In the genomic region with DNA sequence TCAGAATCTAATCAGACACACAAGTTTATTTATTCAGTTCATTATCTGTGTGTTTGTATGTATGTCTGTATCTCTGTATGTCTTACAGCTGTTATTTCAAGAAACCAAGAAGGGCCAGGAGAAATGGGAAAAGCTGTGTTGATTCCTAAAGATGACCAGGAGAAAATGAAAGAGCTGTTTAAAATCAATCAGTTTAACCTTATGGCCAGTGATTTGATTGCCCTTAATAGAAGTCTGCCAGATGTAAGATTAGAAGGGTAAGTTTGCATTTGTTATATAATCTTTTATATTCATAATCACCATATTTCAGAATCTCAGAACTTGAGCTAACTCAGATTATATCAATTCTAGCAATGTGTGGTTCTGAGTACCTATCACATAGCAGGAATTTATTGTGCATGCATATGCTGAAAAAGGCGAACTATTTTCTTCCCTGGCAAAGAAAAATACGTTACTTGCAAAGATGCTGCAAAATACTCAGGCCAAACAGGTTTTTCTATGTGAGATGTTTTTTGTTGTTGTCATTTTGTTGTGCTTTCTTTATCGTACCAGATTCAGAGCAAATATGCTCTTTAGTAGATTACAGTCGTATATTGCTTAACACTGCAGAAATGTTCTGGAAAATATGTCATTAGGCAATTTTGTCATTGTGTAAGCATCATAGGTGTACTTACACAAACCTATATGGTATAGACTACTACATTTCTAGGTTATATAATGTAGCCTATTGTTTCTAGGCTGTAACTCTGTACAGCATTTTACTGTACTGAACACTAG, we compare ENCODE assay signal across 29 cellular contexts.
"Had no signal": no experiment of that assay in that cellular context is flagged by ENCODE, and none has a peak within 500 bp of the region (broad histone marks: within the 10 kb centered on the region; RNA-seq: fewer than 3 reads in every experiment).

No MANE protein-coding gene starts in this region.

- H3K4me1 ChIP-seq: left lung, lower lobe of right lung, pancreas, prostate gland, spleen, suprapubic skin, uterus had no signal

- H3K36me3 Mint-ChIP-seq: immature natural killer cell; naive thymus-derived CD8-positive, alpha-beta T cell; stimulated activated effector memory CD8-positive, alpha-beta T cell treated with anti-CD3 and anti-CD28 coated beads, Interleukin-12 subunit alpha, Interleukin-12 subunit beta, amount 100 ng/mL, for 72 hours; type B pancreatic cell had no signal

- H3K27me3 Mint-ChIP-seq: naive thymus-derived CD8-positive, alpha-beta T cell; stimulated activated naive CD8-positive, alpha-beta T cell treated with anti-CD3 and anti-CD28 coated beads, Interleukin-15, Interleukin-2, amounts not matched to agents 100 ng/mL and 50 ng/mL, for 24 hours; type B pancreatic cell had no signal

- ATAC-seq: left colon; left lung; lower lobe of right lung; naive thymus-derived CD8-positive, alpha-beta T cell; pancreas; right cardiac atrium; stimulated activated effector memory CD8-positive, alpha-beta T cell treated with anti-CD3 and anti-CD28 coated beads, Interleukin-12 subunit alpha, Interleukin-12 subunit beta, amount 100 ng/mL, for 72 hours had no signal

- H3K9me3 ChIP-seq: left lung, lower lobe of right lung, pancreas, prostate gland, sigmoid colon, spleen, suprapubic skin, thoracic aorta, tibial artery, uterus had no signal

- DNase-seq: immature natural killer cell; kidney; left colon; left lung; lower lobe of right lung; mammary epithelial cell; mesenchymal stem cell; naive thymus-derived CD8-positive, alpha-beta T cell; nucleus accumbens; pancreas; posterior cingulate gyrus; retina; right cardiac atrium; sigmoid colon; small intestine; spleen; stimulated activated CD4-positive, alpha-beta T cell treated with anti-CD3 and anti-CD28 coated beads, Interleukin-4, amount 100 ng/mL, for 24 hours; stimulated activated naive CD4-positive, alpha-beta T cell; tibial artery; uterus had no signal

- H3K4me3 ChIP-seq: left lung, lower lobe of right lung, pancreas, prostate gland, sigmoid colon, spleen, suprapubic skin, thoracic aorta, tibial artery, uterus had no signal

- FAIRE-seq: islet of Langerhans, pancreas had no signal

- H3K4me3 Mint-ChIP-seq: immature natural killer cell; naive thymus-derived CD8-positive, alpha-beta T cell; nephron; neural crest cell; stimulated activated effector memory CD8-positive, alpha-beta T cell treated with anti-CD3 and anti-CD28 coated beads, Interleukin-12 subunit alpha, Interleukin-12 subunit beta, amount 100 ng/mL, for 72 hours; stimulated activated naive CD8-positive, alpha-beta T cell treated with anti-CD3 and anti-CD28 coated beads, Interleukin-15, Interleukin-2, amounts not matched to agents 100 ng/mL and 50 ng/mL, for 24 hours; type B pancreatic cell had no signal

- H3K9me3 Mint-ChIP-seq: nephron; neural crest cell; stimulated activated naive CD8-positive, alpha-beta T cell treated with anti-CD3 and anti-CD28 coated beads, Interleukin-15, Interleukin-2, amounts not matched to agents 100 ng/mL and 50 ng/mL, for 24 hours; type B pancreatic cell had no signal

- H3K27ac ChIP-seq: left lung, lower lobe of right lung, pancreas, prostate gland, sigmoid colon, spleen, suprapubic skin, thoracic aorta, tibial artery, uterus had no signal

- H3K27ac Mint-ChIP-seq: immature natural killer cell; naive thymus-derived CD8-positive, alpha-beta T cell; nephron; stimulated activated effector memory CD8-positive, alpha-beta T cell treated with anti-CD3 and anti-CD28 coated beads, Interleukin-12 subunit alpha, Interleukin-12 subunit beta, amount 100 ng/mL, for 72 hours; stimulated activated naive CD8-positive, alpha-beta T cell treated with anti-CD3 and anti-CD28 coated beads, Interleukin-15, Interleukin-2, amounts not matched to agents 100 ng/mL and 50 ng/mL, for 24 hours; type B pancreatic cell had no signal

- H3K27me3 ChIP-seq: left lung, pancreas, sigmoid colon, spleen, suprapubic skin, tibial artery, uterus had no signal

- H3K4me1 Mint-ChIP-seq: immature natural killer cell; naive thymus-derived CD8-positive, alpha-beta T cell; nephron; stimulated activated effector memory CD8-positive, alpha-beta T cell treated with anti-CD3 and anti-CD28 coated beads, Interleukin-12 subunit alpha, Interleukin-12 subunit beta, amount 100 ng/mL, for 72 hours had no signal
